Comparison of ENCODE assay signal across 11 cellular contexts in genomic region chr20:63100926-63101699, GRCh38.
A peak's percentile ranks its signal among the peaks of the same experiment; 100 is the strongest.
DNase-seq lines count a peak whose midpoint lies in the region; ATAC-seq and TF ChIP-seq lines count a peak whose summit lies in the region.
"Had no signal": no experiment of that assay in that cellular context is flagged by ENCODE, and none has a peak within 500 bp of the region (broad histone marks: within the 10 kb centered on the region; RNA-seq: fewer than 3 reads in every experiment).

No MANE protein-coding gene starts in this region.

- peak overlapping the region; percentile 39 to 95 for H3K27ac Mint-ChIP-seq in activated naive CD4-positive, alpha-beta T cell treated with anti-CD3 and anti-CD28 coated beads, Interleukin-2, amount 50 U/mL, for 72 hours

- H3K9me3 Mint-ChIP-seq in activated naive CD4-positive, alpha-beta T cell treated with anti-CD3 and anti-CD28 coated beads, Interleukin-2, amount 50 U/mL, for 72 hours: no peaks in the 10 kb centered on the region

- ATAC-seq in activated naive CD4-positive, alpha-beta T cell treated with anti-CD3 and anti-CD28 coated beads, Interleukin-2, amount 50 U/mL, for 72 hours: no peak
- ATAC-seq in lower lobe of right lung (no peak), HG03439 (IDR thresholded peaks at IDR 0.05; ENCODE audit: unreplicated experiment) (no peak), GM19397 (IDR thresholded peaks at IDR 0.05; ENCODE audit: unreplicated experiment) (no peak), left lobe of liver (no peak)

- no peak for TF ChIP-seq CTCF in lower lobe of right lung (IDR thresholded peaks at IDR 0.05)

- peaks cover 42% of the 10 kb centered on the region for H3K27me3 ChIP-seq in lower lobe of right lung (ENCODE audit: low read depth)
- H3K27me3 ChIP-seq: uterus had no signal

- intact Hi-C loops in lower lobe of right lung (cut with DNase I): no loop called here

- H3K9me3 ChIP-seq in lower lobe of right lung: no peaks in the 10 kb centered on the region
- H3K9me3 ChIP-seq: uterus had no signal

- H3K4me3 ChIP-seq in lower lobe of right lung: no peak overlapping the region

- no peaks in the 10 kb centered on the region for H3K36me3 ChIP-seq in lower lobe of right lung
- H3K36me3 ChIP-seq: cardiac muscle cell, uterus had no signal

- no peak overlapping the region for H3K27ac ChIP-seq in lower lobe of right lung
- H3K27ac ChIP-seq: cardiac muscle cell had no signal

- DNase-seq in activated effector memory CD4-positive, alpha-beta T cell treated with anti-CD3 and anti-CD28 coated beads, Interleukin-2, amount 50 U/mL, for 16 hours: peak; percentile 61
- DNase-seq in activated effector memory CD4-positive, alpha-beta T cell treated with Interleukin-2 at 50 U/mL for 16 hours: no peak
- peak in 1 of 2 donors; percentile 54 for DNase-seq in activated naive CD4-positive, alpha-beta T cell treated with anti-CD3 and anti-CD28 coated beads, Interleukin-2, amount 50 U/mL, for 72 hours (ENCODE audit: low spot score in 2 of 2)
- peak; percentile 13 for DNase-seq in lower lobe of right lung
- peak; percentile 32 for DNase-seq in ureter (ENCODE audit: low spot score)
- DNase-seq in left lobe of liver (ENCODE audit: low spot score): no peak
- DNase-seq: T1000 had no signal

- H3K36me3 Mint-ChIP-seq in activated naive CD4-positive, alpha-beta T cell treated with anti-CD3 and anti-CD28 coated beads, Interleukin-2, amount 50 U/mL, for 72 hours: no peaks in the 10 kb centered on the region

- H3K4me1 ChIP-seq in lower lobe of right lung: no peaks in the 10 kb centered on the region

Comparison
In these comparisons a context has a peak if more than half of its experiments do, and no peak if none do; other contexts are left out.
1. DNase-seq: peak in activated effector memory CD4-positive, alpha-beta T cell treated with anti-CD3 and anti-CD28 coated beads, Interleukin-2, amount 50 U/mL, for 16 hours (single experiment), lower lobe of right lung (single experiment) and ureter (single experiment); none in activated effector memory CD4-positive, alpha-beta T cell treated with Interleukin-2 at 50 U/mL for 16 hours (single experiment) and left lobe of liver (single experiment).